In the genomic region with DNA sequence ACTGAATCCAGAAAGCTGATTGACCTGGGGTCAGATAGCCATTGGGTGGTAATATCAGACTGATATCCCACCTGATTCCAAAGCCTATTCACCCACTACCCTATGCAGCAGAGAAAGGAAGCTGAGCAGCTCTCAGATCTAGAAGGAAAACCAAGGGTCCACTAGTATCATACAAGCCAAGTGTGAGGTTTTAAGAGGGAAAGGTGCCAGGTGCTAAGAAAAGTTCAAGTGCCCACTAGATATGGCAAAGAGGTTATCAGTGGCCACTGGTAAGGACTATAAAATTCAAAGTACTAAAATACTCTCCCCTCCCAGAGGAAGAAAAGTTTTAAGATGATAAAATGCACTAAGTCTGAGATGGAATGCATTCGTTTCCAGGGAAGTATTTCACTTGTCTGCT, we compare ENCODE assay signal across 18 cellular contexts.
DNase-seq lines count a peak whose midpoint lies in the region; ATAC-seq and TF ChIP-seq lines count a peak whose summit lies in the region.
"Had no signal": no experiment of that assay in that cellular context is flagged by ENCODE, and none has a peak within 500 bp of the region (broad histone marks: within the 10 kb centered on the region; RNA-seq: fewer than 3 reads in every experiment).

No MANE protein-coding gene starts in this region.

- dilution Hi-C loops in IMR-90 (cut with HindIII; ENCODE audit: low sequenced_read_pairs, unreplicated experiment): no loop called here

- H3K36me3 ChIP-seq in IMR-90 (ENCODE audit: control insufficient read depth, insufficient read depth, low read length): no peaks in the 10 kb centered on the region
- no peaks in the 10 kb centered on the region for H3K36me3 ChIP-seq in left lung
- H3K36me3 ChIP-seq: BLaER1 had no signal

- no peak overlapping the region for H2BK5ac ChIP-seq in H9 (ENCODE audit: insufficient read length, low read length)
- H2BK5ac ChIP-seq in IMR-90 (ENCODE audit: low read depth, low read length, poor library complexity, severe bottlenecking): no peak overlapping the region

- H3K36me3 Mint-ChIP-seq in H9 (ENCODE audit: insufficient read depth in 1 of 3, low read depth in 3 of 3): peaks cover 0 to 4% (median 2%) of the 10 kb centered on the region in 3 experiments; a peak in 1 of 7 replicates
- no peaks in the 10 kb centered on the region for H3K36me3 Mint-ChIP-seq in WTC11
- H3K36me3 Mint-ChIP-seq: CD14-positive monocyte; CD4-positive, alpha-beta memory T cell had no signal

- H3K79me2 ChIP-seq in H9 (ENCODE audit: insufficient read depth, low read length): peaks cover 2% of the 10 kb centered on the region; the same call in 1 of the 2 replicates

- H4K20me1 ChIP-seq in H9 (ENCODE audit: control insufficient read depth, insufficient read depth, insufficient read length): no peaks in the 10 kb centered on the region
- no peaks in the 10 kb centered on the region for H4K20me1 ChIP-seq in IMR-90 (ENCODE audit: insufficient read depth, low read length)
- H4K20me1 ChIP-seq: BLaER1 had no signal

- H4K8ac ChIP-seq in H9 (replicated peaks; ENCODE audit: insufficient read length, low read depth, low read length) (no peak overlapping the region), IMR-90 (ENCODE audit: low read depth in 2 of 2, low read length in 2 of 2) (no peak overlapping the region)

- in situ Hi-C loops in IMR-90 (cut with MboI; ENCODE audit: low sequenced_read_pairs): no loop called here

- no peak overlapping the region for H4K5ac ChIP-seq in H9 (ENCODE audit: insufficient read length, low read depth, low read length)
- H4K5ac ChIP-seq in IMR-90 (ENCODE audit: low read depth, low read length): no peak overlapping the region

- no peak overlapping the region for H3K18ac ChIP-seq in H9 (ENCODE audit: insufficient read length, low read depth, low read length)
- H3K18ac ChIP-seq in IMR-90 (ENCODE audit: low read depth, low read length): no peak overlapping the region

- H3K79me1 ChIP-seq in H9 (ENCODE audit: insufficient read depth, low read depth, low read length, poor library complexity, severe bottlenecking): peaks cover 2% of the 10 kb centered on the region
- no peaks in the 10 kb centered on the region for H3K79me1 ChIP-seq in IMR-90 (ENCODE audit: low read depth in 1 of 2, low read length in 2 of 2)

- H2AK5ac ChIP-seq in H9 (ENCODE audit: insufficient read length, low read length) (no peak overlapping the region), IMR-90 (ENCODE audit: low read depth, low read length) (no peak overlapping the region)

- no peak overlapping the region for H3K4me3 Mint-ChIP-seq in H9
- no peak overlapping the region for H3K4me3 Mint-ChIP-seq in WTC11
- H3K4me3 Mint-ChIP-seq: CD14-positive monocyte; CD4-positive, alpha-beta memory T cell; GM23338 had no signal

- H3K4me3 ChIP-seq in IMR-90 (ENCODE audit: insufficient read depth, low read depth, low read length) (no peak overlapping the region), left lung (no peak overlapping the region)
- H3K4me3 ChIP-seq: A549, BLaER1, GM23338 had no signal

- no peak for TF ChIP-seq POLR2A in IMR-90 (IDR thresholded peaks at IDR 0.05; ENCODE audit: low read depth, low read length)
- TF ChIP-seq POLR2A in GM18505 (IDR thresholded peaks at IDR 0.05; ENCODE audit: borderline replicate concordance, extremely low read depth, insufficient read depth, insufficient read length): no peak

- H3K4me1 ChIP-seq in H9 (ENCODE audit: insufficient read depth, low read length): peaks cover 14% of the 10 kb centered on the region; the same call in 1 of the 2 replicates
- H3K4me1 ChIP-seq in IMR-90 (ENCODE audit: control insufficient read depth, insufficient read depth, low read length): peaks cover 4% of the 10 kb centered on the region; the same call in 1 of the 2 replicates
- H3K4me1 ChIP-seq in left lung: peaks cover 0 to 5% of the 10 kb centered on the region in 2 donors
- H3K4me1 ChIP-seq: BLaER1 had no signal

- H3K23ac ChIP-seq in H9 (ENCODE audit: insufficient read length, low read depth, low read length) (no peak overlapping the region), IMR-90 (ENCODE audit: low read depth, low read length) (no peak overlapping the region)

- no peak for DNase-seq in H9
- no peak for DNase-seq in IMR-90
- no peak for DNase-seq in WTC11 (ENCODE audit: low spot score)
- DNase-seq in left lung: no peak
- DNase-seq in activated CD4-positive, alpha-beta T cell treated with anti-CD3 and anti-CD28 coated beads, Interleukin-2, amount 50 U/mL, for 1 hour: no peak
- DNase-seq: AML-193; Calu3; CD4-positive, alpha-beta memory T cell; DND-41; EL; KG1 had no signal

- H3K9me3 ChIP-seq in H9 (ENCODE audit: control insufficient read depth, low read depth, low read length) (no peaks in the 10 kb centered on the region), IMR-90 (ENCODE audit: control insufficient read depth, insufficient read depth, low read length) (no peaks in the 10 kb centered on the region), left lung (no peaks in the 10 kb centered on the region)
- H3K9me3 ChIP-seq: A549, BLaER1 had no signal

- H3K27ac Mint-ChIP-seq in H9 (peak overlapping the region in 2 of 3 experiments; percentile 20 to 30; a peak in 3 of 7 replicates), WTC11 (peak overlapping the region; percentile 20; the same call in 1 of the 2 replicates)
- H3K27ac Mint-ChIP-seq: CD4-positive, alpha-beta memory T cell; GM23338 had no signal

- H2AFZ ChIP-seq in H9 (ENCODE audit: low read length): no peak overlapping the region
- no peak overlapping the region for H2AFZ ChIP-seq in IMR-90 (replicated peaks; ENCODE audit: low read length, poor library complexity)
- H2AFZ ChIP-seq: GM23338 had no signal

- H2BK12ac ChIP-seq in H9 (ENCODE audit: insufficient read length, low read depth, low read length): no peak overlapping the region

- H2BK20ac ChIP-seq in H9 (ENCODE audit: low read depth, low read length, poor library complexity, severe bottlenecking) (no peak overlapping the region), IMR-90 (ENCODE audit: low read depth, low read length) (no peak overlapping the region; the same call in 1 of the 2 replicates)

- no peak for TF ChIP-seq CTCF in H9 (conservative IDR thresholded peaks at IDR 0.05)
- no peak for TF ChIP-seq CTCF in IMR-90 (conservative IDR thresholded peaks at IDR 0.05; ENCODE audit: low read depth, low read length)
- TF ChIP-seq CTCF in WTC11 (IDR thresholded peaks at IDR 0.05): no peak
- TF ChIP-seq CTCF in left lung (IDR thresholded peaks at IDR 0.05): no peak

- no peak overlapping the region for H2AK9ac ChIP-seq in IMR-90 (replicated peaks; ENCODE audit: low read depth, low read length, poor library complexity)

- no peak for TF ChIP-seq RAD21 in IMR-90 (IDR thresholded peaks at IDR 0.05; ENCODE audit: low read length)

- H2BK120ac ChIP-seq in H9 (ENCODE audit: low read depth, low read length, poor library complexity, severe bottlenecking): no peak overlapping the region
- H2BK120ac ChIP-seq in IMR-90 (ENCODE audit: low read depth, low read length): peak overlapping the region; percentile 22; the same call in 1 of the 2 replicates

- peaks cover 4% of the 10 kb centered on the region; the same call in 1 of the 2 replicates for H3K9me1 ChIP-seq in IMR-90 (ENCODE audit: insufficient read depth, low read length)

- intact Hi-C loops in IMR-90 (cut with micrococcal nuclease): no loop called here
- intact Hi-C loops in left lung (cut with DNase I): no loop called here

- H3K27me3 ChIP-seq in H9 (ENCODE audit: insufficient read depth, low read length) (no peaks in the 10 kb centered on the region), IMR-90 (ENCODE audit: control insufficient read depth, insufficient read depth, low read length) (no peaks in the 10 kb centered on the region; the same call in 1 of the 2 replicates), left lung (no peaks in the 10 kb centered on the region)
- H3K27me3 ChIP-seq: BLaER1 had no signal

- WGBS in H9 (ENCODE audit: extremely low coverage, insufficient read length, low lambda C conversion rate): no CpG with 5 or more reads among the region's 1 CpG
- no CpG with 5 or more reads among the region's 1 CpG for WGBS in IMR-90 (ENCODE audit: extremely low coverage in 2 of 2, insufficient read length in 1 of 2), 2 experiments

- no peak overlapping the region for H3T11ph ChIP-seq in H9 (ENCODE audit: low read length)

- BruUV-seq in IMR-90 (replicated peaks; lab: Mats Ljungman, UMichigan): no TSS peak

- no peak overlapping the region for H3K56ac ChIP-seq in H9 (ENCODE audit: insufficient read length, low read depth, low read length)
- H3K56ac ChIP-seq in IMR-90 (ENCODE audit: extremely low read depth, insufficient read depth, low read length): no peak overlapping the region

- no peak for ATAC-seq in IMR-90 (ENCODE audit: low read depth)
- ATAC-seq in WTC11: no peak
- peak; percentile 82 for ATAC-seq in left lung
- no peak for ATAC-seq in HG03342 (IDR thresholded peaks at IDR 0.05; ENCODE audit: unreplicated experiment)
- no peak for ATAC-seq in GM18505 (IDR thresholded peaks at IDR 0.05; ENCODE audit: unreplicated experiment)
- no peak for ATAC-seq in HG02759 (IDR thresholded peaks at IDR 0.05; ENCODE audit: unreplicated experiment)
- ATAC-seq: GM23338 had no signal

- no peaks in the 10 kb centered on the region for H3K23me2 ChIP-seq in H9 (ENCODE audit: insufficient read length, low read depth, low read length, poor library complexity, severe bottlenecking)

- H3K27ac ChIP-seq in H9 (ENCODE audit: insufficient read length, low read depth, low read length) (no peak overlapping the region), IMR-90 (ENCODE audit: insufficient read depth, low read length) (no peak overlapping the region), left lung (no peak overlapping the region)
- H3K27ac ChIP-seq: BLaER1 had no signal

- CTCF ChIA-PET in IMR-90 (lab: Yijun Ruan, JAX) (interaction anchor here (2.1 kb wide), 1 partner anchor 16 kb away, joined by 9 read pairs; no protein-coding TSS in a partner anchor), WTC11 (lab: Charles Lee) (interaction anchor here (1.1 kb wide), 1 partner anchor 134 kb away, joined by 3 read pairs; no protein-coding TSS in a partner anchor)

- H3K4me2 ChIP-seq in H9 (ENCODE audit: insufficient read depth, insufficient read length, low read length): no peak overlapping the region
- no peak overlapping the region for H3K4me2 ChIP-seq in IMR-90 (ENCODE audit: low read depth, low read length)
- H3K4me2 ChIP-seq: BLaER1, GM23338 had no signal

- H3K9me3 Mint-ChIP-seq in H9: no peaks in the 10 kb centered on the region
- H3K9me3 Mint-ChIP-seq in WTC11: no peaks in the 10 kb centered on the region
- H3K9me3 Mint-ChIP-seq: CD4-positive, alpha-beta memory T cell; GM23338 had no signal

- H3K4ac ChIP-seq in H9 (ENCODE audit: low read depth, low read length) (no peak overlapping the region), IMR-90 (ENCODE audit: low read depth, low read length) (no peak overlapping the region)

- peaks cover 28 to 31% of the 10 kb centered on the region in 2 experiments for H3K4me1 Mint-ChIP-seq in H9
- H3K4me1 Mint-ChIP-seq in WTC11: peaks cover 46% of the 10 kb centered on the region
- H3K4me1 Mint-ChIP-seq: CD4-positive, alpha-beta memory T cell had no signal

- POLR2A ChIA-PET in IMR-90 (lab: Charles Lee; ENCODE audit: unreplicated experiment) (no interaction called here), WTC11 (lab: Charles Lee) (no interaction called here)

- H3K27me3 Mint-ChIP-seq in H9 (ENCODE audit: low read depth) (no peaks in the 10 kb centered on the region), WTC11 (ENCODE audit: low read depth) (no peaks in the 10 kb centered on the region; the same call in 1 of the 2 replicates)

- H4K91ac ChIP-seq in H9 (ENCODE audit: insufficient read length, low read depth, low read length) (no peak overlapping the region), IMR-90 (ENCODE audit: insufficient read depth, low read depth, low read length) (no peak overlapping the region)

- H3K9ac ChIP-seq in H9 (ENCODE audit: extremely low read depth, insufficient read length, low read length) (no peak overlapping the region), IMR-90 (ENCODE audit: low read depth, low read length) (no peak overlapping the region)
- H3K9ac ChIP-seq: BLaER1 had no signal

- no peak overlapping the region for H3K14ac ChIP-seq in H9 (ENCODE audit: insufficient read depth, low read length)
- no peak overlapping the region for H3K14ac ChIP-seq in IMR-90 (replicated peaks; ENCODE audit: low read depth, low read length)

- H2BK15ac ChIP-seq in H9 (ENCODE audit: low read depth, low read length) (no peak overlapping the region), IMR-90 (ENCODE audit: low read depth, low read length) (peak overlapping the region; percentile 52; the same call in 1 of the 3 replicates)
